In genomic region chr16:8931864-8932263, GRCh38 we compare ENCODE assay signal across 1 cellular context.
TF ChIP-seq lines count a peak whose summit lies in the region.

No MANE protein-coding gene starts in this region.

TF ChIP-seq in HepG2, 621 proteins besides CTCF, POLR2A, EP300 and RAD21 (continued from another document and continues in another):
- TF ChIP-seq FOXC1 (CRISPR knock-in tag; IDR thresholded peaks at IDR 0.05; ENCODE audit: borderline replicate concordance) = no peak
- no peak for TF ChIP-seq KIAA2018 (CRISPR knock-in tag; IDR thresholded peaks at IDR 0.05; ENCODE audit: borderline replicate concordance)
- no peak for TF ChIP-seq NFYB (CRISPR knock-in tag; IDR thresholded peaks at IDR 0.05)
- TF ChIP-seq CEBPZ (IDR thresholded peaks at IDR 0.05; ENCODE audit: low read length) = no peak
- no peak for TF ChIP-seq ZNF569 (CRISPR knock-in tag; IDR thresholded peaks at IDR 0.05; ENCODE audit: borderline replicate concordance)
- TF ChIP-seq HMGA1 (CRISPR knock-in tag; conservative IDR thresholded peaks at IDR 0.05) = no peak
- TF ChIP-seq MLXIP (CRISPR knock-in tag; IDR thresholded peaks at IDR 0.05; ENCODE audit: borderline replicate concordance) = no peak
- TF ChIP-seq PHF21A (CRISPR knock-in tag; IDR thresholded peaks at IDR 0.05) = no peak
- TF ChIP-seq ZSCAN9 (CRISPR knock-in tag; IDR thresholded peaks at IDR 0.05; ENCODE audit: borderline replicate concordance) = peak; percentile 97
- TF ChIP-seq SP5 (CRISPR knock-in tag; IDR thresholded peaks at IDR 0.05; ENCODE audit: borderline replicate concordance, low read depth) = no peak
- TF ChIP-seq ZSCAN22 (CRISPR knock-in tag; IDR thresholded peaks at IDR 0.05) = no peak
- no peak for TF ChIP-seq ZNF703 (CRISPR knock-in tag; IDR thresholded peaks at IDR 0.05; ENCODE audit: borderline replicate concordance)
- no peak for TF ChIP-seq FOXK2 (IDR thresholded peaks at IDR 0.05)
- no peak for TF ChIP-seq BATF2 (CRISPR knock-in tag; IDR thresholded peaks at IDR 0.05)
- TF ChIP-seq ZNF577 (CRISPR knock-in tag; IDR thresholded peaks at IDR 0.05; ENCODE audit: borderline replicate concordance, low read depth) = no peak
- no peak for TF ChIP-seq ZNF142 (CRISPR knock-in tag; IDR thresholded peaks at IDR 0.05)
- TF ChIP-seq ATF7 (IDR thresholded peaks at IDR 0.05) = peak; percentile 44; the same call in 1 of the 2 replicates
- TF ChIP-seq ATF7 (CRISPR knock-in tag; IDR thresholded peaks at IDR 0.05) = no peak
- TF ChIP-seq ZNF652 (CRISPR knock-in tag; IDR thresholded peaks at IDR 0.05; ENCODE audit: borderline replicate concordance, low read depth) = no peak
- TF ChIP-seq JARID2 (CRISPR knock-in tag; IDR thresholded peaks at IDR 0.05; ENCODE audit: insufficient replicate concordance) = no peak
- no peak for TF ChIP-seq SRSF1 (optimal IDR thresholded peaks at IDR 0.05; ENCODE audit: low read depth, low read length)
- no peak for TF ChIP-seq EEA1 (CRISPR knock-in tag; IDR thresholded peaks at IDR 0.05; ENCODE audit: borderline replicate concordance)
- peak; percentile 42 for TF ChIP-seq CEBPG (CRISPR knock-in tag; IDR thresholded peaks at IDR 0.05)
- no peak for TF ChIP-seq DR1 (CRISPR knock-in tag; IDR thresholded peaks at IDR 0.05)
- no peak for TF ChIP-seq DRAP1 (CRISPR knock-in tag; IDR thresholded peaks at IDR 0.05)
- no peak for TF ChIP-seq TRAFD1 (CRISPR knock-in tag; IDR thresholded peaks at IDR 0.05; ENCODE audit: borderline replicate concordance)
- TF ChIP-seq HNF1B (CRISPR knock-in tag; IDR thresholded peaks at IDR 0.05) = no peak
- TF ChIP-seq NFKB2 (CRISPR knock-in tag; IDR thresholded peaks at IDR 0.05; ENCODE audit: borderline replicate concordance) = no peak; the same call in 1 of the 2 replicates
- 0 out of 2 replicates have a peak, but pooled peaks have one; percentile 60 for TF ChIP-seq KMT2B (CRISPR knock-in tag; IDR thresholded peaks at IDR 0.05)
